In genomic region chr9:20622330-20623020, GRCh38 we compare ENCODE assay signal across 8 cellular contexts. TPM values are rescaled to one million over a fixed set of nuclear protein-coding genes. Genes with fewer than 3 reads are reported as not detected.
DNase-seq lines count a peak whose midpoint lies in the region; ATAC-seq and TF ChIP-seq lines count a peak whose summit lies in the region.

TSS of gene MLLT3 (minus strand) at chr9:20622499.

- peaks cover 62% of the 10 kb centered on the region for H3K4me1 Mint-ChIP-seq in nephron progenitor cell
- H3K4me1 Mint-ChIP-seq in stimulated activated naive CD8-positive, alpha-beta T cell treated with anti-CD3 and anti-CD28 coated beads, Interleukin-15, Interleukin-2, amounts not matched to agents 100 ng/mL and 50 ng/mL, for 24 hours (ENCODE audit: low read depth): peaks cover 47% of the 10 kb centered on the region

- H3K4me3 Mint-ChIP-seq in nephron progenitor cell: peak within 1 kb of the TSS; percentile 90
- H3K4me3 Mint-ChIP-seq in stimulated activated naive CD8-positive, alpha-beta T cell treated with anti-CD3 and anti-CD28 coated beads, Interleukin-15, Interleukin-2, amounts not matched to agents 100 ng/mL and 50 ng/mL, for 24 hours: peak within 1 kb of the TSS; percentile 90

- H3K9me3 ChIP-seq in KOPT-K1 (ENCODE audit: insufficient read depth, low read length, poor library complexity, severe bottlenecking): no peaks in the 10 kb centered on the region

- H3K27ac ChIP-seq in KOPT-K1 (ENCODE audit: low read depth, low read length, poor library complexity, severe bottlenecking): peak within 1 kb of the TSS; percentile 88

- peaks cover 8% of the 10 kb centered on the region for H3K36me3 ChIP-seq in KOPT-K1 (ENCODE audit: insufficient read depth, low read length)

- H3K36me3 Mint-ChIP-seq in nephron progenitor cell (ENCODE audit: low read depth): no peaks in the 10 kb centered on the region
- H3K36me3 Mint-ChIP-seq in stimulated activated naive CD8-positive, alpha-beta T cell treated with anti-CD3 and anti-CD28 coated beads, Interleukin-15, Interleukin-2, amounts not matched to agents 100 ng/mL and 50 ng/mL, for 24 hours (ENCODE audit: low read depth): peaks cover 18% of the 10 kb centered on the region

- TF ChIP-seq CTCF in fibroblast of the aortic adventitia (IDR thresholded peaks at IDR 0.05; ENCODE audit: insufficient read depth, low read length) (peak; percentile 6), nephron progenitor cell (IDR thresholded peaks at IDR 0.05) (no peak)

- peak within 1 kb of the TSS; percentile 91 for H3K4me3 ChIP-seq in fibroblast of the aortic adventitia (ENCODE audit: low read depth, low read length)

- H3K27me3 Mint-ChIP-seq in nephron progenitor cell (ENCODE audit: low read depth, poor library complexity): peaks cover 5% of the 10 kb centered on the region
- no peaks in the 10 kb centered on the region for H3K27me3 Mint-ChIP-seq in stimulated activated naive CD8-positive, alpha-beta T cell treated with anti-CD3 and anti-CD28 coated beads, Interleukin-15, Interleukin-2, amounts not matched to agents 100 ng/mL and 50 ng/mL, for 24 hours

- no peaks in the 10 kb centered on the region for H3K9me3 Mint-ChIP-seq in nephron progenitor cell
- no peaks in the 10 kb centered on the region for H3K9me3 Mint-ChIP-seq in stimulated activated naive CD8-positive, alpha-beta T cell treated with anti-CD3 and anti-CD28 coated beads, Interleukin-15, Interleukin-2, amounts not matched to agents 100 ng/mL and 50 ng/mL, for 24 hours

- DNase-seq in DMS79 treated with DMSO at 0.1 percent for 48 hours (lab: John Stamatoyannopoulos, UW) (peak; percentile 90), RPMI7951 (ENCODE audit: low read depth) (peak; percentile 91), fibroblast of the aortic adventitia (ENCODE audit: low read depth) (peak; percentile 95), nephron progenitor cell (peak; percentile 97)
- DNase-seq in activated T-helper 9 cell treated with anti-CD3 and anti-CD28 coated beads, Interleukin-2, amount 50 U/mL, for 16 hours (ENCODE audit: low read depth): peak; percentile 96

- peak; percentile 76 for ATAC-seq in GM21786 (IDR thresholded peaks at IDR 0.05; ENCODE audit: unreplicated experiment)

- peak within 1 kb of the TSS; percentile 99 for H3K27ac Mint-ChIP-seq in nephron progenitor cell
- peak within 1 kb of the TSS; percentile 98 for H3K27ac Mint-ChIP-seq in stimulated activated naive CD8-positive, alpha-beta T cell treated with anti-CD3 and anti-CD28 coated beads, Interleukin-15, Interleukin-2, amounts not matched to agents 100 ng/mL and 50 ng/mL, for 24 hours

RNA-seq across cellular contexts. Expression of gene MLLT3, which starts in this region (rescaled TPM):
- total RNA-seq in RPMI7951 (2014; rRNA removed; shearing (Covaris generic)): 16.1 and 18.3 TPM in 2 replicates
- 4.3 and 19.8 TPM in 2 replicates for total RNA-seq in fibroblast of the aortic adventitia (ENCODE audit: low replicate concordance)

Comparison
In these comparisons a context has a peak if more than half of its experiments do, and no peak if none do; other contexts are left out.
1. Peak in every context shown above with its lines: DNase-seq, ATAC-seq, H3K4me3 ChIP-seq and H3K27ac ChIP-seq.